Comparison of ENCODE assay signal across 9 cellular contexts in the genomic region with DNA sequence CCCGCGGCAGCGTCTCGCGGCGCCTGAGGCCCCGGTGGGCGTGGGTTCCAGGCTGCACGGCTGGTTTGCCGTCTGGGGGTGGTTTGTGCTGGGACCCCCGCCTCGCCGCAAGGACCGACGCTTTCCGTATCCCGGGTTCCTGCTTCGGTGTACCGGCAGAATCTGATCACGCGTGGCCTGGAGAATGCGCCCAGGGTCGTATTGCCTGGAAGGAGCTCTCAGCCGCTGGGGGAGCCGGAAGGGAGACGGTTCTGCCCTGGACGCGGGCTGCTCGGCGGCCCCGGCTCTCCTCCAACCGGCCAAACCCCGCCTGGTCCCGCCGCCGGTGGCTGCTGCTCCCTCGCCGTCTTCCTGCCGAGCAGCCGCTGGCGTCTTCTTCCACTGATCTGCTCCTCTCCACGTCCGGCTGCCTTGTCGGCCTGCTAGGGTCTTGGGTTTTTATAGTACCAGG. TPM values are rescaled to one million over a fixed set of nuclear protein-coding genes. Genes with fewer than 3 reads are reported as not detected.
DNase-seq lines count a peak whose midpoint lies in the region; ATAC-seq and TF ChIP-seq lines count a peak whose summit lies in the region.
"Had no signal": no experiment of that assay in that cellular context is flagged by ENCODE, and none has a peak within 500 bp of the region (broad histone marks: within the 10 kb centered on the region; RNA-seq: fewer than 3 reads in every experiment).

No MANE protein-coding gene starts in this region.

- H3K9me3 ChIP-seq in SJSA1 (replicated peaks) (no peaks in the 10 kb centered on the region), prostate gland (no peaks in the 10 kb centered on the region)

- TF ChIP-seq CTCF in fibroblast of the aortic adventitia (IDR thresholded peaks at IDR 0.05; ENCODE audit: insufficient read depth, low read length) (no peak), prostate gland (IDR thresholded peaks at IDR 0.05) (peak in 1 of 4 experiments; percentile 11)

- WGBS in prostate gland: 2% methylated on average over 21 of the region's 44 CpGs

- H3K27me3 ChIP-seq in SJSA1 (replicated peaks) (no peaks in the 10 kb centered on the region), prostate gland (replicated peaks; ENCODE audit: insufficient read depth) (no peaks in the 10 kb centered on the region)

- H3K4me3 ChIP-seq in SJSA1: peak overlapping the region; percentile 35
- H3K4me3 ChIP-seq in fibroblast of the aortic adventitia (ENCODE audit: low read depth, low read length): peak overlapping the region; percentile 57
- peak overlapping the region; percentile 28 to 36 for H3K4me3 ChIP-seq in prostate gland

- TF ChIP-seq POLR2A in prostate gland (IDR thresholded peaks at IDR 0.05): no peak

- intact Hi-C loops in prostate gland (cut with DNase I): no loop called here

- H3K4me1 ChIP-seq in SJSA1 (replicated peaks) (peaks cover 21% of the 10 kb centered on the region), prostate gland (replicated peaks) (peaks cover 7% of the 10 kb centered on the region)

- H3K36me3 ChIP-seq in SJSA1 (no peaks in the 10 kb centered on the region), prostate gland (no peaks in the 10 kb centered on the region)

- DNase-seq in COLO668 (lab: John Stamatoyannopoulos, UW; ENCODE audit: unreplicated experiment) (peak; percentile 46), SJSA1 (ENCODE audit: low read depth in 1 of 2, low spot score in 2 of 2) (peak in 1 of 2 experiments; percentile 15), fibroblast of the aortic adventitia (ENCODE audit: low read depth) (no peak), prostate gland (ENCODE audit: low spot score) (no peak), GDM1 (lab: John Stamatoyannopoulos, UW) (no peak), NCI-H2171 treated with DMSO at 0.1 percent for 48 hours (lab: John Stamatoyannopoulos, UW) (no peak), cerebellar nuclear complex (lab: John Stamatoyannopoulos, UW) (no peak)

- H3K27ac ChIP-seq in SJSA1 (peak overlapping the region; percentile 0; the same call in 1 of the 2 replicates), prostate gland (peak overlapping the region in 1 of 2 donors; percentile 11)

- no peak for ATAC-seq in HG03457 (IDR thresholded peaks at IDR 0.05; ENCODE audit: unreplicated experiment)

RNA-seq across cellular contexts. Expression of a gene that starts 39.8 kb away (rescaled TPM):
- total RNA-seq in SJSA1 (2014; rRNA removed; shearing (Covaris generic)): 3.2 and 13.1 TPM in 2 replicates
- 8.0 and 13.8 TPM in 2 replicates for total RNA-seq in fibroblast of the aortic adventitia (ENCODE audit: low replicate concordance)
- total RNA-seq in prostate gland: 10 to 100 TPM; 12.9 to 30.2 TPM

RNA-seq across cellular contexts. Expression of a gene that starts 57.0 kb away (rescaled TPM):
- not detected in 2 replicates for total RNA-seq in SJSA1 (2014; rRNA removed; shearing (Covaris generic))
- total RNA-seq in fibroblast of the aortic adventitia (ENCODE audit: low replicate concordance) (not detected in 2 replicates), prostate gland (1 to 10 TPM in 1 of 2 donors, not detected in 1; 4.6 TPM)
- total RNA-seq: temporal lobe had no signal
